In genomic region chr9:99819123-99819483, GRCh38 we compare ENCODE assay signal across 8 cellular contexts. TPM values are rescaled to one million over a fixed set of nuclear protein-coding genes. Genes with fewer than 3 reads are reported as not detected.
DNase-seq lines count a peak whose midpoint lies in the region; ATAC-seq and TF ChIP-seq lines count a peak whose summit lies in the region.

No MANE protein-coding gene starts in this region.

- H3K36me3 ChIP-seq in BJ (ENCODE audit: control insufficient read depth, insufficient read depth, low read length) (no peaks in the 10 kb centered on the region), KOPT-K1 (ENCODE audit: insufficient read depth, low read length) (no peaks in the 10 kb centered on the region), brain microvascular endothelial cell (replicated peaks) (no peaks in the 10 kb centered on the region)

- H3K9me3 ChIP-seq in KOPT-K1 (ENCODE audit: insufficient read depth, low read length, poor library complexity, severe bottlenecking) (no peaks in the 10 kb centered on the region), mononuclear cell (ENCODE audit: low read depth, low read length) (no peaks in the 10 kb centered on the region)

- TF ChIP-seq CTCF in BJ (IDR thresholded peaks at IDR 0.05; ENCODE audit: insufficient read depth, low read depth, low read length): no peak
- peak; percentile 9 for TF ChIP-seq CTCF in brain microvascular endothelial cell (IDR thresholded peaks at IDR 0.05; ENCODE audit: low read depth, low read length, missing control alignments)

- in situ Hi-C loops in brain microvascular endothelial cell (cut with HindIII; ENCODE audit: low pct_ligation_motif_present, low sequenced_read_pairs): no loop called here

- no peak for DNase-seq in BJ (ENCODE audit: low read depth)
- no peak for DNase-seq in brain microvascular endothelial cell
- DNase-seq in SKM-1 (lab: John Stamatoyannopoulos, UW; ENCODE audit: unreplicated experiment): no peak
- no peak for DNase-seq in NK-92 treated with Interleukin-12 subunit alpha and Interleukin-12 subunit beta, amount 100 ng/mL, for 24 hours (lab: John Stamatoyannopoulos, UW)
- no peak for DNase-seq in NCI-H2227 (lab: John Stamatoyannopoulos, UW; ENCODE audit: unreplicated experiment)

- H3K4me3 ChIP-seq in BJ (ENCODE audit: low read depth, low read length) (peak overlapping the region; percentile 76), brain microvascular endothelial cell (ENCODE audit: low read depth, low read length) (peak overlapping the region; percentile 69), mononuclear cell (ENCODE audit: low read length) (peak overlapping the region; percentile 60)

- CTCF ChIA-PET in BJ (lab: Yijun Ruan, JAX): interaction anchor here (0.8 to 0.9 kb wide), 2 partner anchors 40 to 553 kb away, joined by 3 to 5 read pairs; no protein-coding TSS in a partner anchor

- peaks cover 43% of the 10 kb centered on the region for H3K4me1 ChIP-seq in mononuclear cell (ENCODE audit: insufficient read depth, low read length)

- H3K27ac ChIP-seq in KOPT-K1 (ENCODE audit: low read depth, low read length, poor library complexity, severe bottlenecking): peak overlapping the region; percentile 72
- peak overlapping the region; percentile 97 for H3K27ac ChIP-seq in brain microvascular endothelial cell

- no peak for ATAC-seq in GM19328 (IDR thresholded peaks at IDR 0.05; ENCODE audit: unreplicated experiment)

- POLR2A ChIA-PET in BJ (lab: Charles Lee): interaction anchor here (0.6 kb wide), 2 partner anchors 16 to 415 kb away, joined by 3 read pairs; no protein-coding TSS in a partner anchor

- H3K27me3 ChIP-seq in BJ (ENCODE audit: control insufficient read depth, insufficient read depth, low read length) (no peaks in the 10 kb centered on the region), brain microvascular endothelial cell (replicated peaks) (no peaks in the 10 kb centered on the region), mononuclear cell (ENCODE audit: insufficient read depth, low read length) (peaks cover 13% of the 10 kb centered on the region)

RNA-seq across cellular contexts. Expression of gene NR4A3, which starts 2.6 kb away (rescaled TPM):
- 2.0 and 2.3 TPM in 2 replicates for polyA plus RNA-seq in BJ (2011; rRNA removed)
- 3.8 and 5.1 TPM in 2 replicates for polyA minus RNA-seq in BJ (2011; rRNA and poly(A)+ RNA removed)
- 18.5 TPM for total RNA-seq in mononuclear cell
